1 cellular context compared by ENCODE assay signal in genomic region chr22:20509344-20510047, GRCh38.
TF ChIP-seq lines count a peak whose summit lies in the region.

No MANE protein-coding gene starts in this region.

TF ChIP-seq in GM23338, 12 proteins besides CTCF, POLR2A, EP300 and RAD21 (continued from another document):
- TF ChIP-seq REST (IDR thresholded peaks at IDR 0.05; ENCODE audit: unreplicated experiment) (no peak), ZNF331 (CRISPR knock-in tag; IDR thresholded peaks at IDR 0.05; ENCODE audit: low read depth) (no peak), POLR2AphosphoS5 (IDR thresholded peaks at IDR 0.05; ENCODE audit: low read depth) (no peak), NANOG (IDR thresholded peaks at IDR 0.05; ENCODE audit: borderline replicate concordance) (no peak)
